ENCODE assay signal across 18 cellular contexts in genomic region chr14:58276208-58276607, GRCh38. TPM values are rescaled to one million over a fixed set of nuclear protein-coding genes. Genes with fewer than 3 reads are reported as not detected.
DNase-seq lines count a peak whose midpoint lies in the region; ATAC-seq and TF ChIP-seq lines count a peak whose summit lies in the region.
"Had no signal": no experiment of that assay in that cellular context is flagged by ENCODE, and none has a peak within 500 bp of the region (broad histone marks: within the 10 kb centered on the region; RNA-seq: fewer than 3 reads in every experiment).

No MANE protein-coding gene starts in this region.

- TF ChIP-seq POLR2A in IMR-90 (IDR thresholded peaks at IDR 0.05; ENCODE audit: low read depth, low read length): no peak

- H3K4me3 ChIP-seq in IMR-90 (ENCODE audit: insufficient read depth, low read depth, low read length): no peak overlapping the region
- H3K4me3 ChIP-seq: esophagus muscularis mucosa, heart left ventricle, mucosa of descending colon, skin epidermis, upper lobe of left lung had no signal

- no peaks in the 10 kb centered on the region for H3K27me3 ChIP-seq in IMR-90 (ENCODE audit: control insufficient read depth, insufficient read depth, low read length)
- H3K27me3 ChIP-seq: esophagus muscularis mucosa, heart left ventricle, upper lobe of left lung had no signal

- no peaks in the 10 kb centered on the region for H3K9me3 Mint-ChIP-seq in activated CD4-positive, alpha-beta T cell treated with anti-CD3 and anti-CD28 coated beads, Interleukin-2, amount 10 ng/mL, durations not matched to agents 24 days and 14 days
- no peaks in the 10 kb centered on the region for H3K9me3 Mint-ChIP-seq in activated naive CD8-positive, alpha-beta T cell treated with anti-CD3 and anti-CD28 coated beads for 36 hours
- H3K9me3 Mint-ChIP-seq in osteocyte (ENCODE audit: unreplicated experiment): no peaks in the 10 kb centered on the region

- peaks cover 35% of the 10 kb centered on the region for H3K4me1 Mint-ChIP-seq in activated CD4-positive, alpha-beta T cell treated with anti-CD3 and anti-CD28 coated beads, Interleukin-2, amount 10 ng/mL, durations not matched to agents 24 days and 14 days
- H3K4me1 Mint-ChIP-seq in activated naive CD8-positive, alpha-beta T cell treated with anti-CD3 and anti-CD28 coated beads for 36 hours: peaks cover 46% of the 10 kb centered on the region
- peaks cover 40% of the 10 kb centered on the region for H3K4me1 Mint-ChIP-seq in osteocyte (ENCODE audit: unreplicated experiment)

- no peak overlapping the region for H3K4me2 ChIP-seq in IMR-90 (ENCODE audit: low read depth, low read length)

- H3K4ac ChIP-seq in IMR-90 (ENCODE audit: low read depth, low read length): no peak overlapping the region

- peaks cover 36% of the 10 kb centered on the region for H3K36me3 ChIP-seq in IMR-90 (ENCODE audit: control insufficient read depth, insufficient read depth, low read length)

- H3K27ac Mint-ChIP-seq in activated CD4-positive, alpha-beta T cell treated with anti-CD3 and anti-CD28 coated beads, Interleukin-2, amount 10 ng/mL, durations not matched to agents 24 days and 14 days: peak overlapping the region; percentile 89
- peak overlapping the region; percentile 79 for H3K27ac Mint-ChIP-seq in activated naive CD8-positive, alpha-beta T cell treated with anti-CD3 and anti-CD28 coated beads for 36 hours
- H3K27ac Mint-ChIP-seq in osteocyte (ENCODE audit: unreplicated experiment): peak overlapping the region; percentile 67

- peaks cover 22 to 58% of the 10 kb centered on the region in 2 experiments for H3K79me1 ChIP-seq in IMR-90 (ENCODE audit: low read depth in 1 of 2, low read length in 2 of 2)

- H2BK5ac ChIP-seq in IMR-90 (ENCODE audit: low read depth, low read length, poor library complexity, severe bottlenecking): peak overlapping the region; percentile 15

- H3K4me3 Mint-ChIP-seq in activated CD4-positive, alpha-beta T cell treated with anti-CD3 and anti-CD28 coated beads, Interleukin-2, amount 10 ng/mL, durations not matched to agents 24 days and 14 days: no peak overlapping the region
- no peak overlapping the region for H3K4me3 Mint-ChIP-seq in activated naive CD8-positive, alpha-beta T cell treated with anti-CD3 and anti-CD28 coated beads for 36 hours
- H3K4me3 Mint-ChIP-seq in osteocyte (ENCODE audit: unreplicated experiment): no peak overlapping the region

- peaks cover 56% of the 10 kb centered on the region for H3K36me3 Mint-ChIP-seq in activated CD4-positive, alpha-beta T cell treated with anti-CD3 and anti-CD28 coated beads, Interleukin-2, amount 10 ng/mL, durations not matched to agents 24 days and 14 days (ENCODE audit: low read depth)
- peaks cover 56% of the 10 kb centered on the region for H3K36me3 Mint-ChIP-seq in activated naive CD8-positive, alpha-beta T cell treated with anti-CD3 and anti-CD28 coated beads for 36 hours
- H3K36me3 Mint-ChIP-seq in osteocyte (ENCODE audit: unreplicated experiment): peaks cover 31% of the 10 kb centered on the region

- no peak overlapping the region for H2AFZ ChIP-seq in IMR-90 (replicated peaks; ENCODE audit: low read length, poor library complexity)
- H2AFZ ChIP-seq: parathyroid adenoma had no signal

- intact Hi-C loops in activated CD4-positive, alpha-beta T cell treated with anti-CD3 and anti-CD28 coated beads, Interleukin-2, amount 10 ng/mL, durations not matched to agents 24 days and 14 days (cut with micrococcal nuclease): no loop called here
- intact Hi-C loops in IMR-90 (cut with micrococcal nuclease): no loop called here

- ATAC-seq in IMR-90 (ENCODE audit: low read depth): no peak
- ATAC-seq: heart left ventricle, mucosa of descending colon, Panc1 had no signal

- in situ Hi-C loops in IMR-90 (cut with MboI; ENCODE audit: low sequenced_read_pairs): no loop called here

- no TSS peak for BruUV-seq in IMR-90 (replicated peaks; lab: Mats Ljungman, UMichigan)

- H2BK15ac ChIP-seq in IMR-90 (ENCODE audit: low read depth, low read length): no peak overlapping the region

- dilution Hi-C loops in IMR-90 (cut with HindIII; ENCODE audit: low sequenced_read_pairs, unreplicated experiment): no loop called here

- no peak overlapping the region for H4K91ac ChIP-seq in IMR-90 (ENCODE audit: insufficient read depth, low read depth, low read length)

- POLR2A ChIA-PET in IMR-90 (lab: Charles Lee; ENCODE audit: unreplicated experiment): interaction anchor here (0.5 kb wide), 1 partner anchor 145 kb away, joined by 3 read pairs; no protein-coding TSS in a partner anchor

- peaks cover 20% of the 10 kb centered on the region for H4K20me1 ChIP-seq in IMR-90 (ENCODE audit: insufficient read depth, low read length)

- CTCF ChIA-PET in IMR-90 (lab: Yijun Ruan, JAX): no interaction called here

- H2AK5ac ChIP-seq in IMR-90 (ENCODE audit: low read depth, low read length): no peak overlapping the region

- TF ChIP-seq CTCF in IMR-90 (conservative IDR thresholded peaks at IDR 0.05; ENCODE audit: low read depth, low read length): no peak
- TF ChIP-seq CTCF in osteocyte (IDR thresholded peaks at IDR 0.05): no peak

- H3K23ac ChIP-seq in IMR-90 (ENCODE audit: low read depth, low read length): no peak overlapping the region

- no peak overlapping the region for H2BK120ac ChIP-seq in IMR-90 (ENCODE audit: low read depth, low read length)

- no peaks in the 10 kb centered on the region for H3K9me1 ChIP-seq in IMR-90 (ENCODE audit: insufficient read depth, low read length)

- no CpG with 5 or more reads among the region's 1 CpG for WGBS in IMR-90 (ENCODE audit: extremely low coverage in 2 of 2, insufficient read length in 1 of 2), 2 experiments

- no peak overlapping the region for H3K9ac ChIP-seq in IMR-90 (ENCODE audit: low read depth, low read length)
- H3K9ac ChIP-seq: parathyroid adenoma had no signal

- H2BK20ac ChIP-seq in IMR-90 (ENCODE audit: low read depth, low read length): no peak overlapping the region

- H4K8ac ChIP-seq in IMR-90 (ENCODE audit: low read depth in 2 of 2, low read length in 2 of 2): no peak overlapping the region

- no peak overlapping the region for H3K27ac ChIP-seq in IMR-90 (ENCODE audit: insufficient read depth, low read length)
- H3K27ac ChIP-seq: esophagus muscularis mucosa, parathyroid adenoma, upper lobe of left lung had no signal

- H3K14ac ChIP-seq in IMR-90 (replicated peaks; ENCODE audit: low read depth, low read length): no peak overlapping the region

- H2AK9ac ChIP-seq in IMR-90 (replicated peaks; ENCODE audit: low read depth, low read length, poor library complexity): no peak overlapping the region

- H3K18ac ChIP-seq in IMR-90 (ENCODE audit: low read depth, low read length): no peak overlapping the region

- no peaks in the 10 kb centered on the region for H3K27me3 Mint-ChIP-seq in activated CD4-positive, alpha-beta T cell treated with anti-CD3 and anti-CD28 coated beads, Interleukin-2, amount 10 ng/mL, durations not matched to agents 24 days and 14 days
- no peaks in the 10 kb centered on the region for H3K27me3 Mint-ChIP-seq in activated naive CD8-positive, alpha-beta T cell treated with anti-CD3 and anti-CD28 coated beads for 36 hours
- no peaks in the 10 kb centered on the region for H3K27me3 Mint-ChIP-seq in osteocyte (ENCODE audit: unreplicated experiment)

- no peak overlapping the region for H4K5ac ChIP-seq in IMR-90 (ENCODE audit: low read depth, low read length)

- DNase-seq in activated CD4-positive, alpha-beta T cell treated with anti-CD3 and anti-CD28 coated beads, Interleukin-2, amount 10 ng/mL, durations not matched to agents 24 days and 14 days: no peak
- no peak for DNase-seq in activated CD4-positive, alpha-beta T cell treated with anti-CD3 and anti-CD28 coated beads, Interleukin-2, amount 50 U/mL, for 4 hours
- DNase-seq in IMR-90: no peak
- no peak for DNase-seq in activated naive CD8-positive, alpha-beta T cell treated with anti-CD3 and anti-CD28 coated beads for 36 hours
- no peak for DNase-seq in osteocyte (ENCODE audit: extremely low spot score, unreplicated experiment)
- DNase-seq in SK-N-DZ (ENCODE audit: low spot score): no peak
- no peak for DNase-seq in Kasumi-1 (lab: John Stamatoyannopoulos, UW)
- DNase-seq in NCI-H2227 (lab: John Stamatoyannopoulos, UW; ENCODE audit: unreplicated experiment): no peak
- DNase-seq: Caco-2, heart left ventricle, kidney, mucosa of descending colon, NCI-H1092 treated with DMSO at 0.1 percent for 48 hours, upper lobe of left lung had no signal

- no peak overlapping the region for H3K56ac ChIP-seq in IMR-90 (ENCODE audit: extremely low read depth, insufficient read depth, low read length)

- no peak for TF ChIP-seq RAD21 in IMR-90 (IDR thresholded peaks at IDR 0.05; ENCODE audit: low read length)

- no peaks in the 10 kb centered on the region for H3K9me3 ChIP-seq in IMR-90 (ENCODE audit: control insufficient read depth, insufficient read depth, low read length)
- H3K9me3 ChIP-seq: Caco-2, esophagus muscularis mucosa, heart left ventricle, mucosa of descending colon, upper lobe of left lung had no signal

- peaks cover 4% of the 10 kb centered on the region; the same call in 1 of the 2 replicates for H3K4me1 ChIP-seq in IMR-90 (ENCODE audit: control insufficient read depth, insufficient read depth, low read length)

TF ChIP-seq in IMR-90, 13 proteins besides CTCF, POLR2A, EP300 and RAD21 (continues in another document):
- no peak for TF ChIP-seq MAFK (IDR thresholded peaks at IDR 0.05; ENCODE audit: low read depth, low read length)
- TF ChIP-seq CEBPB (IDR thresholded peaks at IDR 0.05; ENCODE audit: low read depth, low read length): no peak

RNA-seq across cellular contexts. Expression of gene ARID4A, which starts 22.1 kb away (rescaled TPM):
- 18.7 and 20.3 TPM in 2 replicates for total RNA-seq in activated CD4-positive, alpha-beta T cell treated with anti-CD3 and anti-CD28 coated beads, Interleukin-2, amount 10 ng/mL, durations not matched to agents 24 days and 14 days
- 3.8 and 6.7 TPM in 2 replicates for total RNA-seq in IMR-90 (2012; rRNA removed)
- polyA plus RNA-seq in IMR-90 (2012; rRNA removed): 3.3 and 3.4 TPM in 2 replicates
- polyA plus RNA-seq in IMR-90 (2012; cell fraction: cytosol; rRNA removed): 0.81 and 0.93 TPM in 2 replicates
- polyA plus RNA-seq in IMR-90 (2012; cell fraction: nucleus; rRNA removed; ENCODE audit: low replicate concordance): 1.3 and 7.7 TPM in 2 replicates
- total RNA-seq in activated naive CD8-positive, alpha-beta T cell treated with anti-CD3 and anti-CD28 coated beads for 36 hours: 10 to 100 TPM; 18.6 to 19.8 TPM
- total RNA-seq in osteocyte: 19.1 and 22.7 TPM in 2 replicates
- 3.5 and 4.4 TPM in 2 replicates for polyA plus RNA-seq in SK-N-DZ (2014; cell fraction: cytosol; rRNA removed)
- polyA plus RNA-seq in SK-N-DZ (2014; cell fraction: nucleus; rRNA removed): 11.0 and 14.2 TPM in 2 replicates

RNA-seq across cellular contexts. Expression of gene PSMA3, which starts 31.6 kb away (rescaled TPM):
- 474 and 479 TPM in 2 replicates for total RNA-seq in activated CD4-positive, alpha-beta T cell treated with anti-CD3 and anti-CD28 coated beads, Interleukin-2, amount 10 ng/mL, durations not matched to agents 24 days and 14 days
- total RNA-seq in IMR-90 (2012; rRNA removed): 74.9 and 114 TPM in 2 replicates
- polyA plus RNA-seq in IMR-90 (2012; rRNA removed): 227 and 231 TPM in 2 replicates
- 56.9 and 192 TPM in 2 replicates for polyA plus RNA-seq in IMR-90 (2012; cell fraction: cytosol; rRNA removed)
- 13.2 and 100 TPM in 2 replicates for polyA plus RNA-seq in IMR-90 (2012; cell fraction: nucleus; rRNA removed; ENCODE audit: low replicate concordance)
- total RNA-seq in activated naive CD8-positive, alpha-beta T cell treated with anti-CD3 and anti-CD28 coated beads for 36 hours: 100 to 1,000 TPM; 397 to 408 TPM
- 143 and 156 TPM in 2 replicates for total RNA-seq in osteocyte
- 200 and 225 TPM in 2 replicates for polyA plus RNA-seq in SK-N-DZ (2014; cell fraction: cytosol; rRNA removed)
- 116 and 148 TPM in 2 replicates for polyA plus RNA-seq in SK-N-DZ (2014; cell fraction: nucleus; rRNA removed)
